Comparison of ENCODE assay signal across 1 cellular context in the genomic region with DNA sequence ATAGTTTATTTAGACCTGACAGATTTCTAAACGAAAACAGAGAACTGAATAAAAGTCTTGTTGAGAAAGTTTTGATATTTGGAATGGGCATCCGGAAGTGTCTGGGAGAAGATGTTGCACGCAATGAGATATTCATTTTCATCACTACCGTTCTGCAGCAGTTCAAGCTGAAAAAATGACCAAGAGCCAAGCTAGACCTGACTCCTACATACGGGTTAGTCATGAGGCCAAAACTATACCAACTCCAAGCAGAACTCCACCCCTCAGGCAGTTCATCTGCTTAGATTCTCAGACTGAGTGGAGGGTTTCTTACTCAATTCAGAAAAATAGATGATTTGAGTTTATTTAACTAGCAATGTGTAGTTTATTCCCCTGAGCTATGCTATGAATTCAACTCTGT.
TF ChIP-seq lines count a peak whose summit lies in the region.

No MANE protein-coding gene starts in this region.

TF ChIP-seq in A549, 52 proteins besides CTCF, POLR2A, EP300 and RAD21 (continued from another document):
- TF ChIP-seq ZNF302 (CRISPR knock-in tag; IDR thresholded peaks at IDR 0.05) = no peak
TF ChIP-seq in A549: peak in this region for 0.
